Comparison of ENCODE assay signal across 8 cellular contexts in the genomic region with DNA sequence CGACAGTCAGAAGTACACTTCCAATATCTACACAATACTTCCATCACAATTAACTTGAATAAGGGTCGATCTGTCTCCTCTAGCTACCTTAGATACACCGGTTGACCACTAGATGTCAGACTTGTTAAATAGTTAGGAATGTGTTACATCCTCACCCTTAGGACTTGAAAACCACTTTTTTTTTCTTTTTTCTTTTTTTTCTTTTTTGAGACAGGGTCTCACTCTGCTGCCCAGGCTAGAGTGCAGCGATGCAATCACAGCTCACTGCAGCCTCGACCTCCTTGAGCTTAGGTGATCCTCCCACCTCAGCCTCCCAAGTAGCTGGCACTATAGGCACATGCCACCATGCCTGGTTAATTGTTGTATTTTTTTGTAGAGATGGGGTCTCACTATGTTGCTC.
DNase-seq lines count a peak whose midpoint lies in the region; ATAC-seq, FAIRE-seq and TF ChIP-seq lines count a peak whose summit lies in the region.

No MANE protein-coding gene starts in this region.

- no peak for FAIRE-seq in urothelium cell line (lab: Jason Lieb, UNC)

- H3K36me3 ChIP-seq in kidney epithelial cell (ENCODE audit: control insufficient read depth, insufficient read depth, low read length) = no peaks in the 10 kb centered on the region

- no peaks in the 10 kb centered on the region for H3K27me3 ChIP-seq in kidney epithelial cell (ENCODE audit: control insufficient read depth, insufficient read depth, low read length)

- ATAC-seq in HG03175 (IDR thresholded peaks at IDR 0.05; ENCODE audit: unreplicated experiment) = peak; percentile 92

- peak; percentile 60 for DNase-seq in COR-L47 (lab: John Stamatoyannopoulos, UW)
- DNase-seq in GM19240 (ENCODE audit: insufficient read length, low spot score) = peak; percentile 2
- DNase-seq in NCI-H2171 treated with DMSO at 0.1 percent for 48 hours (lab: John Stamatoyannopoulos, UW) = peak; percentile 60
- peak; percentile 75 for DNase-seq in astrocyte of the hippocampus (ENCODE audit: low read depth, low spot score)
- DNase-seq in kidney epithelial cell (ENCODE audit: low read depth) = peak; percentile 28
- peak; percentile 58 for DNase-seq in urothelium cell line (ENCODE audit: low spot score)
- DNase-seq in stimulated activated CD8-positive, alpha-beta memory T cell treated with anti-CD3 and anti-CD28 coated beads, Interleukin-4, amount 100 ng/mL, for 48 hours = no peak

- no peak overlapping the region for H3K4me3 ChIP-seq in kidney epithelial cell (ENCODE audit: low read depth, low read length)

- TF ChIP-seq CTCF in kidney epithelial cell (IDR thresholded peaks at IDR 0.05; ENCODE audit: insufficient read depth, low read length, poor library complexity, severe bottlenecking) = peak; percentile 61
